In the genomic region with DNA sequence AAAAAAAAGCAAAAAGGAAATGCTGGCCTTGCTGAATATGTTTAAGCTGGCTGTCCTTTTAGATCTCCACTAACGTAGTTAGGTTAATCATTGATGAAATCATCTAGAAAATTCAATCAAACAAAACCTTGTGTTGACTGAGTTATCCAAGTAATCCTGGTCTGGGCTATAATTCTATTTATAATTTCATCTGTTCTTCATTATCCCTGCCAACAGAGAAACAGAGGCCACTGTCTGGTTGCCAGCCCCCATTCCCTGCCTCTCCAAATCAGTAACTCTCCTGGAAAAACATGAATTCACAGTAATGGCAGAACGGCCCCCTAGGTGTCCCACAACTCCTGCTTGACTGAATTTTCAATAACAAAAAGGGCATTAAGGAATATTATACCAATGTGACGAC, we compare ENCODE assay signal across 1 cellular context.
TF ChIP-seq lines count a peak whose summit lies in the region.

No MANE protein-coding gene starts in this region.

TF ChIP-seq in SK-N-SH, 30 proteins besides CTCF, POLR2A, EP300 and RAD21:
- 0 out of 2 replicates have a peak, but pooled peaks have one; percentile 12 for TF ChIP-seq RXRA (IDR thresholded peaks at IDR 0.05; ENCODE audit: borderline replicate concordance, low read depth)
- TF ChIP-seq, protein P1, sequence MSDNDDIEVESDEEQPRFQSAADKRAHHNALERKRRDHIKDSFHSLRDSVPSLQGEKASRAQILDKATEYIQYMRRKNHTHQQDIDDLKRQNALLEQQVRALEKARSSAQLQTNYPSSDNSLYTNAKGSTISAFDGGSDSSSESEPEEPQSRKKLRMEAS (IDR thresholded peaks at IDR 0.05; ENCODE audit: low read depth): no peak
- no peak for TF ChIP-seq FOSL2 (IDR thresholded peaks at IDR 0.05; ENCODE audit: borderline replicate concordance, low read depth)
- no peak for TF ChIP-seq NRF1 (IDR thresholded peaks at IDR 0.05; ENCODE audit: low read depth, low read length)
- TF ChIP-seq MEF2A (IDR thresholded peaks at IDR 0.05; ENCODE audit: borderline replicate concordance, low read depth): peak; percentile 55; the same call in 1 of the 2 replicates
- peak; percentile 91 for TF ChIP-seq TCF12 (IDR thresholded peaks at IDR 0.05)
- TF ChIP-seq SIN3A (IDR thresholded peaks at IDR 0.05; ENCODE audit: borderline replicate concordance, low read depth, low read length): no peak
- TF ChIP-seq TAF1 (IDR thresholded peaks at IDR 0.05; ENCODE audit: borderline replicate concordance, low read depth, low read length): no peak
- peak; percentile 79 for TF ChIP-seq GATA2 (CRISPR knock-in tag; IDR thresholded peaks at IDR 0.05)
- no peak for TF ChIP-seq EZH2phosphoT487 (IDR thresholded peaks at IDR 0.05; ENCODE audit: borderline replicate concordance, low read depth)
- TF ChIP-seq NFIC (IDR thresholded peaks at IDR 0.05; ENCODE audit: borderline replicate concordance): no peak
- no peak for TF ChIP-seq GABPA (IDR thresholded peaks at IDR 0.05; ENCODE audit: low read depth)
- TF ChIP-seq, protein P2, sequence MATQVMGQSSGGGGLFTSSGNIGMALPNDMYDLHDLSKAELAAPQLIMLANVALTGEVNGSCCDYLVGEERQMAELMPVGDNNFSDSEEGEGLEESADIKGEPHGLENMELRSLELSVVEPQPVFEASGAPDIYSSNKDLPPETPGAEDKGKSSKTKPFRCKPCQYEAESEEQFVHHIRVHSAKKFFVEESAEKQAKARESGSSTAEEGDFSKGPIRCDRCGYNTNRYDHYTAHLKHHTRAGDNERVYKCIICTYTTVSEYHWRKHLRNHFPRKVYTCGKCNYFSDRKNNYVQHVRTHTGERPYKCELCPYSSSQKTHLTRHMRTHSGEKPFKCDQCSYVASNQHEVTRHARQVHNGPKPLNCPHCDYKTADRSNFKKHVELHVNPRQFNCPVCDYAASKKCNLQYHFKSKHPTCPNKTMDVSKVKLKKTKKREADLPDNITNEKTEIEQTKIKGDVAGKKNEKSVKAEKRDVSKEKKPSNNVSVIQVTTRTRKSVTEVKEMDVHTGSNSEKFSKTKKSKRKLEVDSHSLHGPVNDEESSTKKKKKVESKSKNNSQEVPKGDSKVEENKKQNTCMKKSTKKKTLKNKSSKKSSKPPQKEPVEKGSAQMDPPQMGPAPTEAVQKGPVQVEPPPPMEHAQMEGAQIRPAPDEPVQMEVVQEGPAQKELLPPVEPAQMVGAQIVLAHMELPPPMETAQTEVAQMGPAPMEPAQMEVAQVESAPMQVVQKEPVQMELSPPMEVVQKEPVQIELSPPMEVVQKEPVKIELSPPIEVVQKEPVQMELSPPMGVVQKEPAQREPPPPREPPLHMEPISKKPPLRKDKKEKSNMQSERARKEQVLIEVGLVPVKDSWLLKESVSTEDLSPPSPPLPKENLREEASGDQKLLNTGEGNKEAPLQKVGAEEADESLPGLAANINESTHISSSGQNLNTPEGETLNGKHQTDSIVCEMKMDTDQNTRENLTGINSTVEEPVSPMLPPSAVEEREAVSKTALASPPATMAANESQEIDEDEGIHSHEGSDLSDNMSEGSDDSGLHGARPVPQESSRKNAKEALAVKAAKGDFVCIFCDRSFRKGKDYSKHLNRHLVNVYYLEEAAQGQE (IDR thresholded peaks at IDR 0.05; ENCODE audit: low read depth, low read length): no peak
- TF ChIP-seq, protein P3, sequence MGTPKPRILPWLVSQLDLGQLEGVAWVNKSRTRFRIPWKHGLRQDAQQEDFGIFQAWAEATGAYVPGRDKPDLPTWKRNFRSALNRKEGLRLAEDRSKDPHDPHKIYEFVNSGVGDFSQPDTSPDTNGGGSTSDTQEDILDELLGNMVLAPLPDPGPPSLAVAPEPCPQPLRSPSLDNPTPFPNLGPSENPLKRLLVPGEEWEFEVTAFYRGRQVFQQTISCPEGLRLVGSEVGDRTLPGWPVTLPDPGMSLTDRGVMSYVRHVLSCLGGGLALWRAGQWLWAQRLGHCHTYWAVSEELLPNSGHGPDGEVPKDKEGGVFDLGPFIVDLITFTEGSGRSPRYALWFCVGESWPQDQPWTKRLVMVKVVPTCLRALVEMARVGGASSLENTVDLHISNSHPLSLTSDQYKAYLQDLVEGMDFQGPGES (IDR thresholded peaks at IDR 0.05; ENCODE audit: low read depth, low read length): no peak
- no peak for TF ChIP-seq RFX5 (IDR thresholded peaks at IDR 0.05; ENCODE audit: low read length)
- no peak for TF ChIP-seq JUND (IDR thresholded peaks at IDR 0.05)
- TF ChIP-seq FOXJ3 (CRISPR knock-in tag; IDR thresholded peaks at IDR 0.05): peak; percentile 75; the same call in 1 of the 2 replicates
- TF ChIP-seq, protein P4, sequence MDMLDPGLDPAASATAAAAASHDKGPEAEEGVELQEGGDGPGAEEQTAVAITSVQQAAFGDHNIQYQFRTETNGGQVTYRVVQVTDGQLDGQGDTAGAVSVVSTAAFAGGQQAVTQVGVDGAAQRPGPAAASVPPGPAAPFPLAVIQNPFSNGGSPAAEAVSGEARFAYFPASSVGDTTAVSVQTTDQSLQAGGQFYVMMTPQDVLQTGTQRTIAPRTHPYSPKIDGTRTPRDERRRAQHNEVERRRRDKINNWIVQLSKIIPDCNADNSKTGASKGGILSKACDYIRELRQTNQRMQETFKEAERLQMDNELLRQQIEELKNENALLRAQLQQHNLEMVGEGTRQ (IDR thresholded peaks at IDR 0.05; ENCODE audit: borderline replicate concordance, low read depth, low read length): no peak
- TF ChIP-seq TEAD4 (IDR thresholded peaks at IDR 0.05; ENCODE audit: borderline replicate concordance, insufficient read depth): peak; percentile 40; the same call in 1 of the 2 replicates
- TF ChIP-seq, protein P5, sequence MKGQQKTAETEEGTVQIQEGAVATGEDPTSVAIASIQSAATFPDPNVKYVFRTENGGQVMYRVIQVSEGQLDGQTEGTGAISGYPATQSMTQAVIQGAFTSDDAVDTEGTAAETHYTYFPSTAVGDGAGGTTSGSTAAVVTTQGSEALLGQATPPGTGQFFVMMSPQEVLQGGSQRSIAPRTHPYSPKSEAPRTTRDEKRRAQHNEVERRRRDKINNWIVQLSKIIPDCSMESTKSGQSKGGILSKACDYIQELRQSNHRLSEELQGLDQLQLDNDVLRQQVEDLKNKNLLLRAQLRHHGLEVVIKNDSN (IDR thresholded peaks at IDR 0.05; ENCODE audit: borderline replicate concordance, low read depth): no peak
- no peak for TF ChIP-seq SMC3 (IDR thresholded peaks at IDR 0.05; ENCODE audit: low read depth, low read length)
- no peak for TF ChIP-seq YY1 (IDR thresholded peaks at IDR 0.05; ENCODE audit: low read depth)
- peak; percentile 74 for TF ChIP-seq CHD2 (IDR thresholded peaks at IDR 0.05; ENCODE audit: low read length, partially characterized antibody)
- peak; percentile 73; the same call in 1 of the 2 replicates for TF ChIP-seq POLR2AphosphoS5 (IDR thresholded peaks at IDR 0.05; ENCODE audit: low read depth, low read length)
- no peak for TF ChIP-seq FOXM1 (IDR thresholded peaks at IDR 0.05; ENCODE audit: low read depth)
- TF ChIP-seq, protein P6, sequence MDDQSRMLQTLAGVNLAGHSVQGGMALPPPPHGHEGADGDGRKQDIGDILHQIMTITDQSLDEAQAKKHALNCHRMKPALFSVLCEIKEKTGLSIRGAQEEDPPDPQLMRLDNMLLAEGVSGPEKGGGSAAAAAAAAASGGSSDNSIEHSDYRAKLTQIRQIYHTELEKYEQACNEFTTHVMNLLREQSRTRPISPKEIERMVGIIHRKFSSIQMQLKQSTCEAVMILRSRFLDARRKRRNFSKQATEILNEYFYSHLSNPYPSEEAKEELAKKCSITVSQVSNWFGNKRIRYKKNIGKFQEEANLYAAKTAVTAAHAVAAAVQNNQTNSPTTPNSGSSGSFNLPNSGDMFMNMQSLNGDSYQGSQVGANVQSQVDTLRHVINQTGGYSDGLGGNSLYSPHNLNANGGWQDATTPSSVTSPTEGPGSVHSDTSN (IDR thresholded peaks at IDR 0.05): peak; percentile 26; the same call in 1 of the 2 replicates
- TF ChIP-seq ELF1 (IDR thresholded peaks at IDR 0.05): no peak
- TF ChIP-seq, protein P7, sequence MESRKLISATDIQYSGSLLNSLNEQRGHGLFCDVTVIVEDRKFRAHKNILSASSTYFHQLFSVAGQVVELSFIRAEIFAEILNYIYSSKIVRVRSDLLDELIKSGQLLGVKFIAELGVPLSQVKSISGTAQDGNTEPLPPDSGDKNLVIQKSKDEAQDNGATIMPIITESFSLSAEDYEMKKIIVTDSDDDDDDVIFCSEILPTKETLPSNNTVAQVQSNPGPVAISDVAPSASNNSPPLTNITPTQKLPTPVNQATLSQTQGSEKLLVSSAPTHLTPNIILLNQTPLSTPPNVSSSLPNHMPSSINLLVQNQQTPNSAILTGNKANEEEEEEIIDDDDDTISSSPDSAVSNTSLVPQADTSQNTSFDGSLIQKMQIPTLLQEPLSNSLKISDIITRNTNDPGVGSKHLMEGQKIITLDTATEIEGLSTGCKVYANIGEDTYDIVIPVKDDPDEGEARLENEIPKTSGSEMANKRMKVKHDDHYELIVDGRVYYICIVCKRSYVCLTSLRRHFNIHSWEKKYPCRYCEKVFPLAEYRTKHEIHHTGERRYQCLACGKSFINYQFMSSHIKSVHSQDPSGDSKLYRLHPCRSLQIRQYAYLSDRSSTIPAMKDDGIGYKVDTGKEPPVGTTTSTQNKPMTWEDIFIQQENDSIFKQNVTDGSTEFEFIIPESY (IDR thresholded peaks at IDR 0.05; ENCODE audit: borderline replicate concordance, low read depth): no peak
- peak; percentile 79 for TF ChIP-seq RCOR1 (IDR thresholded peaks at IDR 0.05; ENCODE audit: low read length)
- TF ChIP-seq MXI1 (IDR thresholded peaks at IDR 0.05; ENCODE audit: low read depth, low read length): no peak
